ENCODE assay signal across 20 cellular contexts in genomic region chr16:3957344-3957980, GRCh38.
A peak's percentile ranks its signal among the peaks of the same experiment; 100 is the strongest.
DNase-seq lines count a peak whose midpoint lies in the region; ATAC-seq, FAIRE-seq and TF ChIP-seq lines count a peak whose summit lies in the region.
"Had no signal": no experiment of that assay in that cellular context is flagged by ENCODE, and none has a peak within 500 bp of the region (broad histone marks: within the 10 kb centered on the region; RNA-seq: fewer than 3 reads in every experiment).

No MANE protein-coding gene starts in this region.

- no peak for TF ChIP-seq CTCF in PC-3 (conservative IDR thresholded peaks at IDR 0.05; ENCODE audit: low read depth, low read length)
- TF ChIP-seq CTCF in keratinocyte (optimal IDR thresholded peaks at IDR 0.05 in 1 of 3, IDR thresholded peaks at IDR 0.05 in 1 of 3, conservative IDR thresholded peaks at IDR 0.05 in 1 of 3; ENCODE audit: extremely low read depth in 1 of 3, insufficient read depth in 2 of 3, low read length in 3 of 3), result no peak
- no peak for TF ChIP-seq CTCF in CD14-positive monocyte (IDR thresholded peaks at IDR 0.05)

- no peaks in the 10 kb centered on the region for H3K27me3 ChIP-seq in PC-3 (ENCODE audit: low read length)
- H3K27me3 ChIP-seq in keratinocyte (ENCODE audit: control insufficient read depth, extremely low read depth, insufficient read depth, low read length), result peaks cover 27% of the 10 kb centered on the region

- H3K9me3 ChIP-seq in PC-3 (ENCODE audit: low read length) (no peaks in the 10 kb centered on the region), keratinocyte (ENCODE audit: control insufficient read depth, low read depth, low read length) (no peaks in the 10 kb centered on the region)

- no peaks in the 10 kb centered on the region for H3K79me2 ChIP-seq in PC-3 (ENCODE audit: low read length)
- no peaks in the 10 kb centered on the region for H3K79me2 ChIP-seq in keratinocyte (ENCODE audit: control insufficient read depth, insufficient read depth, low read length)

- peaks cover 0 to 3% (median 0%) of the 10 kb centered on the region in 7 donors for H3K9me3 Mint-ChIP-seq in CD14-positive monocyte
- H3K9me3 Mint-ChIP-seq: T-helper 1 cell treated with Interleukin-12 subunit alpha and Interleukin-12 subunit beta and Interleukin-4 antibody, amounts not matched to agents 30 μg/mL and 1 μg/mL, for 36 hours had no signal

- H3K36me3 ChIP-seq in PC-3 (ENCODE audit: low read depth, low read length) (no peaks in the 10 kb centered on the region), keratinocyte (ENCODE audit: control insufficient read depth in 2 of 2, extremely low read depth in 1 of 2, insufficient read depth in 2 of 2, low read length in 2 of 2) (no peaks in the 10 kb centered on the region)

- peak overlapping the region; percentile 54 for H3K4me3 ChIP-seq in PC-3 (ENCODE audit: low read length)
- H3K4me3 ChIP-seq in keratinocyte (ENCODE audit: control insufficient read depth in 2 of 3, extremely low read depth in 1 of 3, insufficient read depth in 2 of 3, low read depth in 1 of 3, low read length in 3 of 3), result no peak overlapping the region

- no peaks in the 10 kb centered on the region for H3K9me1 ChIP-seq in keratinocyte (ENCODE audit: control insufficient read depth, extremely low read depth, insufficient read depth, low read length)

- H3K4me2 ChIP-seq in PC-3 (ENCODE audit: low read length), result peak overlapping the region; percentile 74
- peak overlapping the region; percentile 35 for H3K4me2 ChIP-seq in keratinocyte (ENCODE audit: control insufficient read depth, extremely low read depth, insufficient read depth, low read depth, low read length)

- POLR2A ChIA-PET in PC-3 (lab: Charles Lee; ENCODE audit: unreplicated experiment), result no interaction called here

- H3K9ac ChIP-seq in PC-3 (ENCODE audit: low read length) (no peak overlapping the region), keratinocyte (ENCODE audit: control insufficient read depth, extremely low read depth, insufficient read depth, low read length) (no peak overlapping the region)

- H3F3A ChIP-seq in PC-3 (ENCODE audit: low read length, unreplicated experiment), result no peaks in the 10 kb centered on the region

- no peak for FAIRE-seq in keratinocyte (lab: Jason Lieb, UNC)
- FAIRE-seq: GM12892, H54 had no signal

- peak overlapping the region in 1 of 7 donors; percentile 64 for H3K27ac Mint-ChIP-seq in CD14-positive monocyte
- H3K27ac Mint-ChIP-seq: T-helper 1 cell treated with Interleukin-12 subunit alpha and Interleukin-12 subunit beta and Interleukin-4 antibody, amounts not matched to agents 30 μg/mL and 1 μg/mL, for 36 hours had no signal

- DNase-seq in DMS79 treated with DMSO at 0.1 percent for 48 hours (lab: John Stamatoyannopoulos, UW) (peak; percentile 5), DMS79 (lab: John Stamatoyannopoulos, UW) (no peak), DMS53 (lab: John Stamatoyannopoulos, UW) (peak; percentile 54), PC-3 (no peak), keratinocyte (ENCODE audit: low read depth, low spot score) (no peak), CD14-positive monocyte (ENCODE audit: low spot score) (no peak)
- DNase-seq in activated naive CD4-positive, alpha-beta T cell (lab: John Stamatoyannopoulos, UW), result no peak
- DNase-seq: COR-L47; DND-41; GDM1; Kasumi-1; NCI-H1694 treated with DMSO at 0.1 percent for 48 hours; NCI-H2171 treated with DMSO at 0.1 percent for 48 hours; NK-92 treated with Interleukin-12 subunit alpha and Interleukin-12 subunit beta, amount 100 ng/mL, for 24 hours; OCI-M1 had no signal

- H2AFZ ChIP-seq in PC-3 (ENCODE audit: low read length), result peak overlapping the region; percentile 61
- no peak overlapping the region for H2AFZ ChIP-seq in keratinocyte (ENCODE audit: control insufficient read depth, low read length)

- no peaks in the 10 kb centered on the region for H3K36me3 Mint-ChIP-seq in CD14-positive monocyte

- no peak overlapping the region for H3K27ac ChIP-seq in PC-3 (ENCODE audit: low read length)
- H3K27ac ChIP-seq in keratinocyte (ENCODE audit: control insufficient read depth, insufficient read depth, low read length), result no peak overlapping the region
- H3K27ac ChIP-seq: 22Rv1 had no signal

- ATAC-seq in PC-3 (peak; percentile 29), HG03097 (IDR thresholded peaks at IDR 0.05; ENCODE audit: low FRiP score, unreplicated experiment) (no peak)

- H4K20me1 ChIP-seq in PC-3 (ENCODE audit: low read length), result no peaks in the 10 kb centered on the region
- no peaks in the 10 kb centered on the region for H4K20me1 ChIP-seq in keratinocyte (ENCODE audit: control insufficient read depth, extremely low read depth, insufficient read depth, low read length)

- BruUV-seq in PC-3 (replicated peaks; lab: Mats Ljungman, UMichigan), result no TSS peak

- CTCF ChIA-PET in PC-3 (lab: Charles Lee), result no interaction called here

- dilution Hi-C loops in keratinocyte (cut with MboI; ENCODE audit: extremely low pct_ligation_motif_present, low sequenced_read_pairs), result no loop called here

- peak overlapping the region in 1 of 2 donors; percentile 57 for H3K4me3 Mint-ChIP-seq in CD14-positive monocyte
- H3K4me3 Mint-ChIP-seq: T-helper 1 cell treated with Interleukin-12 subunit alpha and Interleukin-12 subunit beta and Interleukin-4 antibody, amounts not matched to agents 30 μg/mL and 1 μg/mL, for 36 hours had no signal

- no peaks in the 10 kb centered on the region for H3K9me2 ChIP-seq in PC-3 (replicated peaks; ENCODE audit: low read length)

- intact Hi-C loops in PC-3 (cut with micrococcal nuclease) (no loop called here), CD14-positive monocyte (cut with micrococcal nuclease) (no loop called here)

- H3K27me3 Mint-ChIP-seq in CD14-positive monocyte (ENCODE audit: low read depth in 3 of 3), result peaks cover 39 to 62% (median 53%) of the 10 kb centered on the region in 3 donors

- H3K4me1 ChIP-seq in PC-3 (ENCODE audit: insufficient read depth, low read length) (0 out of 2 replicates have a peak, but pooled peaks cover 5% of the 10 kb centered on the region), keratinocyte (ENCODE audit: control insufficient read depth, extremely low read depth, insufficient read depth, low read length) (peaks cover 8% of the 10 kb centered on the region)

- peaks cover 23% of the 10 kb centered on the region for H3K4me1 Mint-ChIP-seq in CD14-positive monocyte

Comparison
In these comparisons a context has a peak if more than half of its experiments do, and no peak if none do; other contexts are left out.
1. DNase-seq: peak in DMS79 treated with DMSO at 0.1 percent for 48 hours (single experiment) and DMS53 (single experiment); none in DMS79 (single experiment), PC-3 (single experiment), keratinocyte (single experiment), CD14-positive monocyte (single experiment) and activated naive CD4-positive, alpha-beta T cell (0 of 4).